ENCODE assay signal across 20 cellular contexts in genomic region chr11:12354750-12355545, GRCh38. TPM values are rescaled to one million over a fixed set of nuclear protein-coding genes. Genes with fewer than 3 reads are reported as not detected.
DNase-seq lines count a peak whose midpoint lies in the region; ATAC-seq and TF ChIP-seq lines count a peak whose summit lies in the region.
"Had no signal": no experiment of that assay in that cellular context is flagged by ENCODE, and none has a peak within 500 bp of the region (broad histone marks: within the 10 kb centered on the region; RNA-seq: fewer than 3 reads in every experiment).

No MANE protein-coding gene starts in this region.

- no peaks in the 10 kb centered on the region for H3K9me3 Mint-ChIP-seq in CD4-positive, CD25-positive, alpha-beta regulatory T cell
- H3K9me3 Mint-ChIP-seq: CD14-positive monocyte had no signal

- no peak overlapping the region for H3K27ac ChIP-seq in CD4-positive, CD25-positive, alpha-beta regulatory T cell (ENCODE audit: insufficient read depth, low read length, poor library complexity, severe bottlenecking)
- H3K27ac ChIP-seq in colonic mucosa (peak overlapping the region; percentile 3), tibial nerve (no peak overlapping the region)
- H3K27ac ChIP-seq: KMS-11 had no signal

- intact Hi-C loops in colonic mucosa (cut with DNase I) (no loop called here), mucosa of descending colon (cut with DNase I, micrococcal nuclease) (no loop called here)

- no peak for ATAC-seq in CD4-positive, CD25-positive, alpha-beta regulatory T cell (ENCODE audit: low read depth in 2 of 2)
- ATAC-seq in mucosa of descending colon (peak; percentile 95), HG02840 (IDR thresholded peaks at IDR 0.05; ENCODE audit: low FRiP score, unreplicated experiment) (no peak)
- ATAC-seq: GM12878 had no signal

- TF ChIP-seq EP300 in tibial nerve (IDR thresholded peaks at IDR 0.05), result no peak

- no peak for DNase-seq in CD4-positive, CD25-positive, alpha-beta regulatory T cell
- DNase-seq in Jurkat, Clone E6-1 (ENCODE audit: low read depth, low spot score), result peak; percentile 10
- peak; percentile 77 for DNase-seq in colonic mucosa
- DNase-seq in mucosa of descending colon, result peak; percentile 71 to 77 (median 71)
- DNase-seq in HuH-7.5 (ENCODE audit: low spot score), result no peak
- no peak for DNase-seq in tibial nerve (ENCODE audit: low spot score in 2 of 2)
- no peak for DNase-seq in inferior parietal cortex (ENCODE audit: extremely low spot score)
- DNase-seq: 8988T, DMS153, EL, GOT3, NCI-H1417 treated with DMSO at 0.1 percent for 48 hours, NCI-H187 treated with DMSO at 0.1 percent for 48 hours, NCI-H226, NCI-H524 treated with DMSO at 0.1 percent for 48 hours, SHP77 treated with DMSO at 0.1 percent for 48 hours had no signal

- no peak overlapping the region for H3K4me3 ChIP-seq in CD4-positive, CD25-positive, alpha-beta regulatory T cell (ENCODE audit: low read depth, low read length)
- no peak overlapping the region for H3K4me3 ChIP-seq in Jurkat, Clone E6-1 (ENCODE audit: low read length)
- H3K4me3 ChIP-seq in colonic mucosa (no peak overlapping the region), mucosa of descending colon (no peak overlapping the region), tibial nerve (no peak overlapping the region)
- H3K4me3 ChIP-seq: GM12878 had no signal

- H3K9me3 ChIP-seq in CD4-positive, CD25-positive, alpha-beta regulatory T cell (ENCODE audit: control insufficient read depth in 2 of 2, low read length in 2 of 2), result no peaks in the 10 kb centered on the region
- H3K9me3 ChIP-seq in colonic mucosa, result no peaks in the 10 kb centered on the region
- no peaks in the 10 kb centered on the region for H3K9me3 ChIP-seq in mucosa of descending colon
- H3K9me3 ChIP-seq in tibial nerve, result no peaks in the 10 kb centered on the region

- H3K4me1 Mint-ChIP-seq in CD4-positive, CD25-positive, alpha-beta regulatory T cell, result peaks cover 0 to 47% (median 19%) of the 10 kb centered on the region in 4 donors
- H3K4me1 Mint-ChIP-seq: CD14-positive monocyte had no signal

- no peak overlapping the region for H3K4me3 Mint-ChIP-seq in CD4-positive, CD25-positive, alpha-beta regulatory T cell
- H3K4me3 Mint-ChIP-seq: CD14-positive monocyte had no signal

- H3K27me3 Mint-ChIP-seq in CD4-positive, CD25-positive, alpha-beta regulatory T cell, result no peaks in the 10 kb centered on the region

- no peaks in the 10 kb centered on the region for H3K36me3 ChIP-seq in CD4-positive, CD25-positive, alpha-beta regulatory T cell (ENCODE audit: control insufficient read depth, insufficient read depth, low read length)
- H3K36me3 ChIP-seq in colonic mucosa (no peaks in the 10 kb centered on the region), mucosa of descending colon (ENCODE audit: low read depth) (no peaks in the 10 kb centered on the region), tibial nerve (no peaks in the 10 kb centered on the region)

- peaks cover 19% of the 10 kb centered on the region for H3K4me1 ChIP-seq in CD4-positive, CD25-positive, alpha-beta regulatory T cell (ENCODE audit: control insufficient read depth, insufficient read depth, low read length, poor library complexity, severe bottlenecking)
- H3K4me1 ChIP-seq in colonic mucosa, result no peaks in the 10 kb centered on the region
- H3K4me1 ChIP-seq in mucosa of descending colon (ENCODE audit: low read depth), result no peaks in the 10 kb centered on the region
- no peaks in the 10 kb centered on the region for H3K4me1 ChIP-seq in tibial nerve

- H3K27ac Mint-ChIP-seq in CD4-positive, CD25-positive, alpha-beta regulatory T cell, result peak overlapping the region in 2 of 3 donors; percentile 76 to 91

- H3K36me3 Mint-ChIP-seq in CD4-positive, CD25-positive, alpha-beta regulatory T cell, result peaks cover 2% of the 10 kb centered on the region

- TF ChIP-seq CTCF in colonic mucosa (IDR thresholded peaks at IDR 0.05) (no peak), mucosa of descending colon (IDR thresholded peaks at IDR 0.05) (no peak), tibial nerve (IDR thresholded peaks at IDR 0.05) (no peak)

- H3K9ac ChIP-seq in colonic mucosa (ENCODE audit: low read depth in 2 of 2, low read length in 2 of 2), result no peak overlapping the region
- H3K9ac ChIP-seq: KMS-11 had no signal

- H3K27me3 ChIP-seq in CD4-positive, CD25-positive, alpha-beta regulatory T cell (ENCODE audit: control insufficient read depth, insufficient read depth, low read length), result no peaks in the 10 kb centered on the region
- H3K27me3 ChIP-seq in colonic mucosa, result no peaks in the 10 kb centered on the region
- H3K27me3 ChIP-seq in tibial nerve, result no peaks in the 10 kb centered on the region

- 72 to 81% methylated on average over 9 of the region's 9 CpGs for WGBS in tibial nerve, 2 donors

- TF ChIP-seq POLR2A in tibial nerve (IDR thresholded peaks at IDR 0.05), result no peak

RNA-seq across cellular contexts. Expression of gene PARVA, which starts 22.4 kb away (rescaled TPM):
- 0.30 TPM for total RNA-seq in CD4-positive, CD25-positive, alpha-beta regulatory T cell
- polyA plus RNA-seq in CD4-positive, CD25-positive, alpha-beta regulatory T cell, result under 1 TPM in 3 of 4 donors, not detected in 1; 0.09 to 0.31 (median 0.18) TPM
- not detected for polyA plus RNA-seq in Jurkat, Clone E6-1 (2012; ENCODE audit: insufficient read depth, insufficient read length)
- total RNA-seq in colonic mucosa, result 10 to 100 TPM; 61.8 to 78.5 TPM
- 100 to 1,000 TPM in 1 of 3 donors, 10 to 100 TPM in 2; 55.7 to 191 (median 57.1) TPM for total RNA-seq in mucosa of descending colon
- total RNA-seq in tibial nerve, result 10 to 100 TPM; 64.2 to 85.0 (median 70.5) TPM
- polyA plus RNA-seq: CD14-positive monocyte had no signal

Comparison
In these comparisons a context has a peak if more than half of its experiments do, and no peak if none do; other contexts are left out.
1. DNase-seq: peak in Jurkat, Clone E6-1 (single experiment), colonic mucosa (single experiment) and mucosa of descending colon (3 of 3); none in CD4-positive, CD25-positive, alpha-beta regulatory T cell (0 of 3), HuH-7.5 (single experiment), tibial nerve (0 of 2) and inferior parietal cortex (single experiment).
2. RNA of gene PARVA, which starts 22.4 kb away (total RNA-seq): 61.8 to 78.5 TPM in colonic mucosa, 64.2 to 85.0 TPM in tibial nerve and 55.7 to 191 TPM in mucosa of descending colon; 0.30 TPM in CD4-positive, CD25-positive, alpha-beta regulatory T cell (single experiment); every median in the first group is over 10 times any median in the second.